ENCODE assay signal across 1 cellular context in the genomic region with DNA sequence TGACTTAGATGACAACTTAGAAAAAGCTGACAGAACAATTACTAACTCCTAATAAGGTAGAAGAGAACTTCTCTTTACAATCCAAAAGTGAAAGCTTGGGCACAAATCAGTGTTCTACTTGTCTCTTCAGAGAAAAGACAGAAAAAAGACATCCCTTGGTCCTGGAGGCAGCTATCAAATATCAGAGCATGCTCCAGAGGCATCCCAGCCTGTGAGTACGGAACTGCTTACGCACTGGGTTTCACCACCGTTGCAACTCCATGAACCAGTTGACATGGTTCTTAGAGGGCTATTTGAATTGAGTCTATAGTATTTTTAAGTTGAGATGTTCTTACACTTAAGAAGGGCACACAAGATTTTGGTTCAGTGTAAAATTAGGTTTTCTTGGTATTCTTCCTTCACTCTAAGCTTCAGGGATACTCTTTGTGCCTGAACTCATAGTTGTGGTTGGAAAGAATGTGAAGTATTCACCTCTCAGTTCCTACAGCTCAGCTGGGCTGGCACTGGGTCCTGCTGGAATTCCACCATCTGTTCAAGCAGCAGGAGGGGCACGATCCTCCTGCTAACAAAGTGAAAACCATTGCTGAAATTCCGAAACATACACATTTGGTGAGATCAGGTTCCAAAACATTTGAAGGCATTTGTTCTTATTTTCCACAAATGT.
TF ChIP-seq lines count a peak whose summit lies in the region.

No MANE protein-coding gene starts in this region.

TF ChIP-seq in GM23338, 12 proteins besides CTCF, POLR2A, EP300 and RAD21 (continued from another document):
- TF ChIP-seq, protein P1, sequence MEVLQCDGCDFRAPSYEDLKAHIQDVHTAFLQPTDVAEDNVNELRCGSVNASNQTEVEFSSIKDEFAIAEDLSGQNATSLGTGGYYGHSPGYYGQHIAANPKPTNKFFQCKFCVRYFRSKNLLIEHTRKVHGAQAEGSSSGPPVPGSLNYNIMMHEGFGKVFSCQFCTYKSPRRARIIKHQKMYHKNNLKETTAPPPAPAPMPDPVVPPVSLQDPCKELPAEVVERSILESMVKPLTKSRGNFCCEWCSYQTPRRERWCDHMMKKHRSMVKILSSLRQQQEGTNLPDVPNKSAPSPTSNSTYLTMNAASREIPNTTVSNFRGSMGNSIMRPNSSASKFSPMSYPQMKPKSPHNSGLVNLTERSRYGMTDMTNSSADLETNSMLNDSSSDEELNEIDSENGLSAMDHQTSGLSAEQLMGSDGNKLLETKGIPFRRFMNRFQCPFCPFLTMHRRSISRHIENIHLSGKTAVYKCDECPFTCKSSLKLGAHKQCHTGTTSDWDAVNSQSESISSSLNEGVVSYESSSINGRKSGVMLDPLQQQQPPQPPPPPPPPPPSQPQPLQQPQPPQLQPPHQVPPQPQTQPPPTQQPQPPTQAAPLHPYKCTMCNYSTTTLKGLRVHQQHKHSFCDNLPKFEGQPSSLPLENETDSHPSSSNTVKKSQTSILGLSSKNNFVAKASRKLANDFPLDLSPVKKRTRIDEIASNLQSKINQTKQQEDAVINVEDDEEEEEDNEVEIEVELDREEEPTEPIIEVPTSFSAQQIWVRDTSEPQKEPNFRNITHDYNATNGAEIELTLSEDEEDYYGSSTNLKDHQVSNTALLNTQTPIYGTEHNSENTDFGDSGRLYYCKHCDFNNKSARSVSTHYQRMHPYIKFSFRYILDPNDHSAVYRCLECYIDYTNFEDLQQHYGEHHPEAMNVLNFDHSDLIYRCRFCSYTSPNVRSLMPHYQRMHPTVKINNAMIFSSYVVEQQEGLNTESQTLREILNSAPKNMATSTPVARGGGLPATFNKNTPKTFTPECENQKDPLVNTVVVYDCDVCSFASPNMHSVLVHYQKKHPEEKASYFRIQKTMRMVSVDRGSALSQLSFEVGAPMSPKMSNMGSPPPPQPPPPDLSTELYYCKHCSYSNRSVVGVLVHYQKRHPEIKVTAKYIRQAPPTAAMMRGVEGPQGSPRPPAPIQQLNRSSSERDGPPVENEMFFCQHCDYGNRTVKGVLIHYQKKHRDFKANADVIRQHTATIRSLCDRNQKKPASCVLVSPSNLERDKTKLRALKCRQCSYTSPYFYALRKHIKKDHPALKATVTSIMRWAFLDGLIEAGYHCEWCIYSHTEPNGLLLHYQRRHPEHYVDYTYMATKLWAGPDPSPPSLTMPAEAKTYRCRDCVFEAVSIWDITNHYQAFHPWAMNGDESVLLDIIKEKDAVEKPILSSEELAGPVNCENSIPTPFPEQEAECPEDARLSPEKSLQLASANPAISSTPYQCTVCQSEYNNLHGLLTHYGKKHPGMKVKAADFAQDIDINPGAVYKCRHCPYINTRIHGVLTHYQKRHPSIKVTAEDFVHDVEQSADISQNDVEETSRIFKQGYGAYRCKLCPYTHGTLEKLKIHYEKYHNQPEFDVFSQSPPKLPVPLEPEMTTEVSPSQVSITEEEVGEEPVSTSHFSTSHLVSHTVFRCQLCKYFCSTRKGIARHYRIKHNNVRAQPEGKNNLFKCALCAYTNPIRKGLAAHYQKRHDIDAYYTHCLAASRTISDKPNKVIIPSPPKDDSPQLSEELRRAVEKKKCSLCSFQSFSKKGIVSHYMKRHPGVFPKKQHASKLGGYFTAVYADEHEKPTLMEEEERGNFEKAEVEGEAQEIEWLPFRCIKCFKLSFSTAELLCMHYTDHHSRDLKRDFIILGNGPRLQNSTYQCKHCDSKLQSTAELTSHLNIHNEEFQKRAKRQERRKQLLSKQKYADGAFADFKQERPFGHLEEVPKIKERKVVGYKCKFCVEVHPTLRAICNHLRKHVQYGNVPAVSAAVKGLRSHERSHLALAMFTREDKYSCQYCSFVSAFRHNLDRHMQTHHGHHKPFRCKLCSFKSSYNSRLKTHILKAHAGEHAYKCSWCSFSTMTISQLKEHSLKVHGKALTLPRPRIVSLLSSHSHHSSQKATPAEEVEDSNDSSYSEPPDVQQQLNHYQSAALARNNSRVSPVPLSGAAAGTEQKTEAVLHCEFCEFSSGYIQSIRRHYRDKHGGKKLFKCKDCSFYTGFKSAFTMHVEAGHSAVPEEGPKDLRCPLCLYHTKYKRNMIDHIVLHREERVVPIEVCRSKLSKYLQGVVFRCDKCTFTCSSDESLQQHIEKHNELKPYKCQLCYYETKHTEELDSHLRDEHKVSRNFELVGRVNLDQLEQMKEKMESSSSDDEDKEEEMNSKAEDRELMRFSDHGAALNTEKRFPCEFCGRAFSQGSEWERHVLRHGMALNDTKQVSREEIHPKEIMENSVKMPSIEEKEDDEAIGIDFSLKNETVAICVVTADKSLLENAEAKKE (CRISPR knock-in tag; IDR thresholded peaks at IDR 0.05) = no peak
- TF ChIP-seq NANOG (IDR thresholded peaks at IDR 0.05; ENCODE audit: borderline replicate concordance) = no peak
- TF ChIP-seq EZH2 (IDR thresholded peaks at IDR 0.05; ENCODE audit: low read depth, unreplicated experiment) = no peak
- TF ChIP-seq ZNF331 (CRISPR knock-in tag; IDR thresholded peaks at IDR 0.05; ENCODE audit: low read depth) = no peak
- TF ChIP-seq, protein P2, sequence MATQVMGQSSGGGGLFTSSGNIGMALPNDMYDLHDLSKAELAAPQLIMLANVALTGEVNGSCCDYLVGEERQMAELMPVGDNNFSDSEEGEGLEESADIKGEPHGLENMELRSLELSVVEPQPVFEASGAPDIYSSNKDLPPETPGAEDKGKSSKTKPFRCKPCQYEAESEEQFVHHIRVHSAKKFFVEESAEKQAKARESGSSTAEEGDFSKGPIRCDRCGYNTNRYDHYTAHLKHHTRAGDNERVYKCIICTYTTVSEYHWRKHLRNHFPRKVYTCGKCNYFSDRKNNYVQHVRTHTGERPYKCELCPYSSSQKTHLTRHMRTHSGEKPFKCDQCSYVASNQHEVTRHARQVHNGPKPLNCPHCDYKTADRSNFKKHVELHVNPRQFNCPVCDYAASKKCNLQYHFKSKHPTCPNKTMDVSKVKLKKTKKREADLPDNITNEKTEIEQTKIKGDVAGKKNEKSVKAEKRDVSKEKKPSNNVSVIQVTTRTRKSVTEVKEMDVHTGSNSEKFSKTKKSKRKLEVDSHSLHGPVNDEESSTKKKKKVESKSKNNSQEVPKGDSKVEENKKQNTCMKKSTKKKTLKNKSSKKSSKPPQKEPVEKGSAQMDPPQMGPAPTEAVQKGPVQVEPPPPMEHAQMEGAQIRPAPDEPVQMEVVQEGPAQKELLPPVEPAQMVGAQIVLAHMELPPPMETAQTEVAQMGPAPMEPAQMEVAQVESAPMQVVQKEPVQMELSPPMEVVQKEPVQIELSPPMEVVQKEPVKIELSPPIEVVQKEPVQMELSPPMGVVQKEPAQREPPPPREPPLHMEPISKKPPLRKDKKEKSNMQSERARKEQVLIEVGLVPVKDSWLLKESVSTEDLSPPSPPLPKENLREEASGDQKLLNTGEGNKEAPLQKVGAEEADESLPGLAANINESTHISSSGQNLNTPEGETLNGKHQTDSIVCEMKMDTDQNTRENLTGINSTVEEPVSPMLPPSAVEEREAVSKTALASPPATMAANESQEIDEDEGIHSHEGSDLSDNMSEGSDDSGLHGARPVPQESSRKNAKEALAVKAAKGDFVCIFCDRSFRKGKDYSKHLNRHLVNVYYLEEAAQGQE (IDR thresholded peaks at IDR 0.05; ENCODE audit: unreplicated experiment) = no peak
